Comparison of ENCODE assay signal across 9 cellular contexts in genomic region chr12:39372929-39373328, GRCh38.
DNase-seq lines count a peak whose midpoint lies in the region; ATAC-seq, FAIRE-seq and TF ChIP-seq lines count a peak whose summit lies in the region.
"Had no signal": no experiment of that assay in that cellular context is flagged by ENCODE, and none has a peak within 500 bp of the region (broad histone marks: within the 10 kb centered on the region; RNA-seq: fewer than 3 reads in every experiment).

No MANE protein-coding gene starts in this region.

- H3K4me3 ChIP-seq in GM23338 (no peak overlapping the region), endothelial cell of umbilical vein (replicated peaks in 1 of 3; ENCODE audit: insufficient read depth in 1 of 3, low read depth in 1 of 3, low read length in 3 of 3) (no peak overlapping the region)
- H3K4me3 ChIP-seq: cardiac muscle cell had no signal

- intact Hi-C loops in endothelial cell of umbilical vein (cut with micrococcal nuclease) = loop anchor here (2.0 kb wide), 1 partner anchor 22 kb away; no protein-coding TSS in a partner anchor

- peak overlapping the region; percentile 50 for H3K27ac Mint-ChIP-seq in GM23338
- no peak overlapping the region for H3K27ac Mint-ChIP-seq in endothelial cell (ENCODE audit: unreplicated experiment)

- CTCF ChIA-PET in endothelial cell of umbilical vein (lab: Charles Lee) = interaction anchor here (0.9 kb wide), 2 partner anchors 9 to 452 kb away, joined by 3 read pairs; no protein-coding TSS in a partner anchor

- no peak overlapping the region for H3K9ac ChIP-seq in endothelial cell of umbilical vein (replicated peaks; ENCODE audit: extremely low read depth, insufficient read depth, low read length)

- H3K4me1 ChIP-seq in GM23338 (ENCODE audit: insufficient read depth) (peaks cover 20% of the 10 kb centered on the region), endothelial cell of umbilical vein (ENCODE audit: control insufficient read depth, extremely low read depth, insufficient read depth, low read length) (peaks cover 6% of the 10 kb centered on the region)

- no peak for TF ChIP-seq POLR2A in endothelial cell of umbilical vein (IDR thresholded peaks at IDR 0.05; ENCODE audit: low read depth, low read length)

- no peaks in the 10 kb centered on the region for H3K27me3 ChIP-seq in GM23338 (ENCODE audit: insufficient read depth)
- no peaks in the 10 kb centered on the region for H3K27me3 ChIP-seq in endothelial cell of umbilical vein (ENCODE audit: control insufficient read depth in 2 of 2, insufficient read depth in 2 of 2, low read length in 2 of 2)
- H3K27me3 ChIP-seq: cardiac muscle cell had no signal

- no peak overlapping the region for H3K4me2 ChIP-seq in GM23338
- peak overlapping the region; percentile 21 for H3K4me2 ChIP-seq in endothelial cell of umbilical vein (ENCODE audit: insufficient read depth, low read length)

- H3K79me2 ChIP-seq in GM23338 (replicated peaks; ENCODE audit: insufficient read depth) (no peaks in the 10 kb centered on the region), endothelial cell of umbilical vein (ENCODE audit: control insufficient read depth, insufficient read depth, low read length) (no peaks in the 10 kb centered on the region)

- no peak overlapping the region for H3K4me3 Mint-ChIP-seq in GM23338
- H3K4me3 Mint-ChIP-seq in endothelial cell (ENCODE audit: unreplicated experiment) = no peak overlapping the region

- H3K4me1 Mint-ChIP-seq in GM23338 = peaks cover 32% of the 10 kb centered on the region
- peaks cover 5% of the 10 kb centered on the region for H3K4me1 Mint-ChIP-seq in endothelial cell (ENCODE audit: unreplicated experiment)

- H3K27me3 Mint-ChIP-seq in GM23338 (ENCODE audit: insufficient read depth, low read depth, poor library complexity) = peaks cover 3% of the 10 kb centered on the region
- no peaks in the 10 kb centered on the region for H3K27me3 Mint-ChIP-seq in endothelial cell (ENCODE audit: unreplicated experiment)

- ATAC-seq in GM18867 (IDR thresholded peaks at IDR 0.05; ENCODE audit: unreplicated experiment) (peak; percentile 95), GM23338 (no peak)

- no peaks in the 10 kb centered on the region for H3K36me3 Mint-ChIP-seq in GM23338 (ENCODE audit: low read depth)
- H3K36me3 Mint-ChIP-seq in endothelial cell (ENCODE audit: low read depth, unreplicated experiment) = no peaks in the 10 kb centered on the region

- H4K20me1 ChIP-seq in GM23338 (replicated peaks; ENCODE audit: insufficient read depth) (no peaks in the 10 kb centered on the region), endothelial cell of umbilical vein (replicated peaks; ENCODE audit: control insufficient read depth, extremely low read depth, insufficient read depth, low read length) (no peaks in the 10 kb centered on the region)

- H3K9me3 Mint-ChIP-seq in GM23338 = no peaks in the 10 kb centered on the region
- no peaks in the 10 kb centered on the region for H3K9me3 Mint-ChIP-seq in endothelial cell (ENCODE audit: unreplicated experiment)

- H2AFZ ChIP-seq in GM23338 (no peak overlapping the region), endothelial cell of umbilical vein (ENCODE audit: low read depth, low read length) (peak overlapping the region; percentile 38)

- no peak overlapping the region for H3K27ac ChIP-seq in GM23338 (ENCODE audit: low read depth)
- H3K27ac ChIP-seq in endothelial cell of umbilical vein (ENCODE audit: insufficient read depth, low read depth, low read length) = no peak overlapping the region
- no peak overlapping the region for H3K27ac ChIP-seq in caudate nucleus (ENCODE audit: low read depth, low read length)
- H3K27ac ChIP-seq: cardiac muscle cell had no signal

- peak; percentile 63 for FAIRE-seq in endothelial cell of umbilical vein (lab: Jason Lieb, UNC)

- no peaks in the 10 kb centered on the region for H3K9me1 ChIP-seq in endothelial cell of umbilical vein (replicated peaks; ENCODE audit: control insufficient read depth, extremely low read depth, insufficient read depth, low read length)

- H3K9me3 ChIP-seq in endothelial cell of umbilical vein (replicated peaks; ENCODE audit: control insufficient read depth, insufficient read depth, low read length) = no peaks in the 10 kb centered on the region

- dilution Hi-C loops in endothelial cell of umbilical vein (cut with MboI; ENCODE audit: extremely low pct_ligation_motif_present, low sequenced_read_pairs) = no loop called here

- no peak for DNase-seq in GM23338 (ENCODE audit: low spot score)
- peak; percentile 85 to 91 for DNase-seq in Kasumi-1 (lab: John Stamatoyannopoulos, UW)
- DNase-seq in endothelial cell of umbilical vein (ENCODE audit: low read depth, low spot score) = peak; percentile 19
- DNase-seq in caudate nucleus (lab: John Stamatoyannopoulos, UW) = no peak
- no peak for DNase-seq in DMS79 treated with DMSO at 0.1 percent for 48 hours (lab: John Stamatoyannopoulos, UW)
- no peak for DNase-seq in LoVo (ENCODE audit: low spot score)
- no peak for DNase-seq in endothelial cell (ENCODE audit: low spot score)

- H3K36me3 ChIP-seq in GM23338 (ENCODE audit: insufficient read depth) = no peaks in the 10 kb centered on the region
- no peaks in the 10 kb centered on the region for H3K36me3 ChIP-seq in endothelial cell of umbilical vein (ENCODE audit: control insufficient read depth in 2 of 2, extremely low read depth in 1 of 2, insufficient read depth in 2 of 2, low read length in 2 of 2)
- H3K36me3 ChIP-seq: cardiac muscle cell had no signal

- TF ChIP-seq CTCF in GM23338 (conservative IDR thresholded peaks at IDR 0.05; ENCODE audit: low read depth in 2 of 2) (no peak), endothelial cell of umbilical vein (IDR thresholded peaks at IDR 0.05; ENCODE audit: extremely low read depth in 1 of 2, insufficient read depth in 1 of 2, low read depth in 1 of 2, low read length in 2 of 2) (no peak), endothelial cell (IDR thresholded peaks at IDR 0.05; ENCODE audit: unreplicated experiment) (no peak)

- POLR2A ChIA-PET in endothelial cell of umbilical vein (lab: Charles Lee) = no interaction called here

- no peaks in the 10 kb centered on the region for H3K9me2 ChIP-seq in GM23338 (ENCODE audit: insufficient read depth)

- no TSS peak for BruUV-seq in endothelial cell of umbilical vein (replicated peaks; lab: Mats Ljungman, UMichigan)

- no peaks in the 10 kb centered on the region for H3F3A ChIP-seq in GM23338 (replicated peaks; ENCODE audit: low read depth)

TF ChIP-seq in GM23338, 12 proteins besides CTCF, POLR2A, EP300 and RAD21 (continues in another document):
- TF ChIP-seq REST (IDR thresholded peaks at IDR 0.05; ENCODE audit: unreplicated experiment) = no peak

TF ChIP-seq in endothelial cell of umbilical vein, 7 proteins besides CTCF, POLR2A, EP300 and RAD21:
- TF ChIP-seq GATA2 (IDR thresholded peaks at IDR 0.05; ENCODE audit: insufficient read depth, insufficient read length, low read depth, low read length) (no peak), FOS (IDR thresholded peaks at IDR 0.05; ENCODE audit: borderline replicate concordance, insufficient read depth, low read length) (peak; percentile 7), POLR2AphosphoS5 (IDR thresholded peaks at IDR 0.05; ENCODE audit: insufficient read depth, low read depth, low read length) (no peak)
TF ChIP-seq in endothelial cell of umbilical vein: peak in this region for 1.

Comparison
In these comparisons a context has a peak if more than half of its experiments do, and no peak if none do; other contexts are left out.
1. DNase-seq: peak in Kasumi-1 (2 of 2) and endothelial cell of umbilical vein (single experiment); none in GM23338 (single experiment), caudate nucleus (0 of 61), DMS79 treated with DMSO at 0.1 percent for 48 hours (single experiment), LoVo (single experiment) and endothelial cell (single experiment).